Comparison of ENCODE assay signal across 8 cellular contexts in genomic region chrX:102712216-102712966, GRCh38. TPM values are rescaled to one million over a fixed set of nuclear protein-coding genes. Genes with fewer than 3 reads are reported as not detected.
DNase-seq lines count a peak whose midpoint lies in the region; ATAC-seq and TF ChIP-seq lines count a peak whose summit lies in the region.

Gene GPRASP2 (plus strand): TSS chrX:102712448. CDS start chrX:102714870, 2,422 bp downstream.

- no peaks in the 10 kb centered on the region for H4K20me1 ChIP-seq in HCT116 (ENCODE audit: insufficient read depth)

- H3K36me3 ChIP-seq in HCT116 (ENCODE audit: control insufficient read depth in 1 of 2, insufficient read depth in 2 of 2, low read length in 2 of 2) (no peaks in the 10 kb centered on the region), endodermal cell (ENCODE audit: control insufficient read depth, insufficient read depth, low read length) (no peaks in the 10 kb centered on the region)

- H3K4me2 ChIP-seq in HCT116 (ENCODE audit: low read length), result peak within 1 kb of the TSS; percentile 77

- H3K4me3 ChIP-seq in HCT116 (replicated peaks in 1 of 2; ENCODE audit: low read depth in 1 of 2, low read length in 2 of 2) (peak within 1 kb of the TSS; percentile 40 to 56), endodermal cell (ENCODE audit: low read length) (peak within 1 kb of the TSS; percentile 86)

- H3K9me3 ChIP-seq in HCT116 (ENCODE audit: control insufficient read depth in 1 of 2, insufficient read depth in 1 of 2, low read depth in 1 of 2, low read length in 2 of 2), result no peaks in the 10 kb centered on the region
- H3K9me3 ChIP-seq in endodermal cell (ENCODE audit: control insufficient read depth, low read length), result no peaks in the 10 kb centered on the region

- H3K27me3 ChIP-seq in HCT116 (ENCODE audit: insufficient read depth, low read length) (no peaks in the 10 kb centered on the region), endodermal cell (ENCODE audit: control insufficient read depth, insufficient read depth, low read length, poor library complexity, severe bottlenecking) (peaks cover 5% of the 10 kb centered on the region)

- no peak within 1 kb of the TSS for H2AFZ ChIP-seq in HCT116 (ENCODE audit: low read depth, low read length, poor library complexity, severe bottlenecking)

- RAD21 ChIA-PET in HCT116 (lab: Charles Lee; ENCODE audit: low non-redundant PET in 1 of 2, low total read pairs in 2 of 2, uncharacterized antibody in 2 of 2, unreplicated experiment in 2 of 2), result no interaction called here

- H3K4me1 Mint-ChIP-seq in WTC11, result peaks cover 8% of the 10 kb centered on the region
- peaks cover 3% of the 10 kb centered on the region for H3K4me1 Mint-ChIP-seq in endodermal cell

- no peaks in the 10 kb centered on the region for H3K9me2 ChIP-seq in HCT116 (ENCODE audit: insufficient read depth)

- DNase-seq in C1 segment of cervical spinal cord (lab: John Stamatoyannopoulos, UW) (peak in 10 of 14 donors; percentile 5 to 55 (median 30)), HCT116 (ENCODE audit: low read depth, low spot score) (no peak), WTC11 (ENCODE audit: low spot score) (peak; percentile 53), endodermal cell (peak; percentile 72), medulla oblongata (ENCODE audit: extremely low spot score) (peak; percentile 12), superior temporal gyrus (ENCODE audit: extremely low spot score) (peak; percentile 9)

- intact Hi-C loops in HCT116 (cut with micrococcal nuclease), result no loop called here

- H3K4me1 ChIP-seq in HCT116 (ENCODE audit: control insufficient read depth in 1 of 2, insufficient read depth in 2 of 2, low read length in 2 of 2) (no peaks in the 10 kb centered on the region), endodermal cell (ENCODE audit: control insufficient read depth, insufficient read depth, low read length) (no peaks in the 10 kb centered on the region)

- no peak for TF ChIP-seq RAD21 in HCT116 (IDR thresholded peaks at IDR 0.05; ENCODE audit: low read depth)

- no peaks in the 10 kb centered on the region for H3K79me2 ChIP-seq in HCT116 (ENCODE audit: insufficient read depth, low read length)

- 1% methylated on average over 63 of the region's 68 CpGs; no CpG with 5 or more reads in 1 of the 2 experiments for WGBS in endodermal cell (ENCODE audit: insufficient coverage in 1 of 2, insufficient read length in 1 of 2), 2 experiments

- POLR2A ChIA-PET in HCT116 (lab: Charles Lee), result no interaction called here
- POLR2A ChIA-PET in WTC11 (lab: Charles Lee), result no interaction called here

- H3K36me3 Mint-ChIP-seq in WTC11 (0 out of 2 replicates have a peak, but pooled peaks cover 5% of the 10 kb centered on the region), endodermal cell (ENCODE audit: low read depth) (peaks cover 11% of the 10 kb centered on the region)

- TF ChIP-seq POLR2A in HCT116 (IDR thresholded peaks at IDR 0.05; ENCODE audit: borderline replicate concordance, extremely low read depth, insufficient read depth, insufficient read length), result no peak

- peak; percentile 64 for ATAC-seq in HCT116
- peak; percentile 70 for ATAC-seq in WTC11
- no peak for ATAC-seq in GM18909 (IDR thresholded peaks at IDR 0.05; ENCODE audit: poor library complexity, unreplicated experiment)
- no peak for ATAC-seq in HG02798 (IDR thresholded peaks at IDR 0.05; ENCODE audit: poor library complexity, unreplicated experiment)

- no TSS peak for BruUV-seq in HCT116 (replicated peaks; lab: Mats Ljungman, UMichigan)

- peaks cover 26% of the 10 kb centered on the region for H3K27me3 Mint-ChIP-seq in WTC11 (ENCODE audit: low read depth)
- H3K27me3 Mint-ChIP-seq in endodermal cell (ENCODE audit: insufficient read depth), result peaks cover 6% of the 10 kb centered on the region

- H3K4me3 Mint-ChIP-seq in WTC11 (peak within 1 kb of the TSS; percentile 87), endodermal cell (peak within 1 kb of the TSS; percentile 82)

- TF ChIP-seq CTCF in HCT116 (IDR thresholded peaks at IDR 0.05 in 2 of 3, conservative IDR thresholded peaks at IDR 0.05 in 1 of 3; ENCODE audit: borderline replicate concordance in 1 of 3, insufficient read depth in 1 of 3, low read depth in 2 of 3, low read length in 2 of 3), result no peak
- TF ChIP-seq CTCF in WTC11 (IDR thresholded peaks at IDR 0.05), result no peak
- no peak for TF ChIP-seq CTCF in endodermal cell (conservative IDR thresholded peaks at IDR 0.05)

- H3K9ac ChIP-seq in HCT116 (ENCODE audit: low read length), result peak within 1 kb of the TSS; percentile 47; the same call in 1 of the 2 replicates
- peak within 1 kb of the TSS; percentile 41 for H3K9ac ChIP-seq in endodermal cell (ENCODE audit: extremely low read depth, low read length, poor library complexity, severe bottlenecking)

- no peak within 1 kb of the TSS; the same call in 1 of the 2 replicates for H3K27ac ChIP-seq in HCT116 (ENCODE audit: low read depth, low read length)
- H3K27ac ChIP-seq in endodermal cell (ENCODE audit: low read depth, low read length), result no peak within 1 kb of the TSS

- CTCF ChIA-PET in HCT116 (lab: Charles Lee) (no interaction called here), WTC11 (lab: Charles Lee) (no interaction called here)

- no peak within 1 kb of the TSS for H3K27ac Mint-ChIP-seq in WTC11
- H3K27ac Mint-ChIP-seq in endodermal cell, result peak within 1 kb of the TSS; percentile 88

- H3K9me3 Mint-ChIP-seq in WTC11 (no peaks in the 10 kb centered on the region), endodermal cell (peaks cover 57% of the 10 kb centered on the region)

TF ChIP-seq in HCT116, 20 proteins besides CTCF, POLR2A, EP300 and RAD21 (continues in another document):
- no peak for TF ChIP-seq EZH2phosphoT487 (IDR thresholded peaks at IDR 0.05; ENCODE audit: borderline replicate concordance)
- TF ChIP-seq, protein P1, sequence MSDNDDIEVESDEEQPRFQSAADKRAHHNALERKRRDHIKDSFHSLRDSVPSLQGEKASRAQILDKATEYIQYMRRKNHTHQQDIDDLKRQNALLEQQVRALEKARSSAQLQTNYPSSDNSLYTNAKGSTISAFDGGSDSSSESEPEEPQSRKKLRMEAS (IDR thresholded peaks at IDR 0.05), result no peak
- TF ChIP-seq ZFX (IDR thresholded peaks at IDR 0.05), result no peak
- TF ChIP-seq, protein P2, sequence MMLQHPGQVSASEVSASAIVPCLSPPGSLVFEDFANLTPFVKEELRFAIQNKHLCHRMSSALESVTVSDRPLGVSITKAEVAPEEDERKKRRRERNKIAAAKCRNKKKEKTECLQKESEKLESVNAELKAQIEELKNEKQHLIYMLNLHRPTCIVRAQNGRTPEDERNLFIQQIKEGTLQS (IDR thresholded peaks at IDR 0.05), result no peak
- TF ChIP-seq TCF7L2 (IDR thresholded peaks at IDR 0.05; ENCODE audit: borderline replicate concordance, extremely low read depth, insufficient read depth, insufficient read length), result no peak
- no peak for TF ChIP-seq CEBPB (IDR thresholded peaks at IDR 0.05; ENCODE audit: low read depth)
- TF ChIP-seq JUND (IDR thresholded peaks at IDR 0.05), result no peak

TF ChIP-seq in WTC11, 78 proteins besides CTCF, POLR2A, EP300 and RAD21 (continues in another document):
- TF ChIP-seq NFYB (CRISPR knock-in tag; conservative IDR thresholded peaks at IDR 0.05; ENCODE audit: low read depth) (no peak), JAZF1 (CRISPR knock-in tag; IDR thresholded peaks at IDR 0.05) (no peak), ZNF671 (CRISPR knock-in tag; IDR thresholded peaks at IDR 0.05) (no peak), NR3C1 (CRISPR knock-in tag; conservative IDR thresholded peaks at IDR 0.05; ENCODE audit: low read depth) (no peak)
- TF ChIP-seq, protein P3, sequence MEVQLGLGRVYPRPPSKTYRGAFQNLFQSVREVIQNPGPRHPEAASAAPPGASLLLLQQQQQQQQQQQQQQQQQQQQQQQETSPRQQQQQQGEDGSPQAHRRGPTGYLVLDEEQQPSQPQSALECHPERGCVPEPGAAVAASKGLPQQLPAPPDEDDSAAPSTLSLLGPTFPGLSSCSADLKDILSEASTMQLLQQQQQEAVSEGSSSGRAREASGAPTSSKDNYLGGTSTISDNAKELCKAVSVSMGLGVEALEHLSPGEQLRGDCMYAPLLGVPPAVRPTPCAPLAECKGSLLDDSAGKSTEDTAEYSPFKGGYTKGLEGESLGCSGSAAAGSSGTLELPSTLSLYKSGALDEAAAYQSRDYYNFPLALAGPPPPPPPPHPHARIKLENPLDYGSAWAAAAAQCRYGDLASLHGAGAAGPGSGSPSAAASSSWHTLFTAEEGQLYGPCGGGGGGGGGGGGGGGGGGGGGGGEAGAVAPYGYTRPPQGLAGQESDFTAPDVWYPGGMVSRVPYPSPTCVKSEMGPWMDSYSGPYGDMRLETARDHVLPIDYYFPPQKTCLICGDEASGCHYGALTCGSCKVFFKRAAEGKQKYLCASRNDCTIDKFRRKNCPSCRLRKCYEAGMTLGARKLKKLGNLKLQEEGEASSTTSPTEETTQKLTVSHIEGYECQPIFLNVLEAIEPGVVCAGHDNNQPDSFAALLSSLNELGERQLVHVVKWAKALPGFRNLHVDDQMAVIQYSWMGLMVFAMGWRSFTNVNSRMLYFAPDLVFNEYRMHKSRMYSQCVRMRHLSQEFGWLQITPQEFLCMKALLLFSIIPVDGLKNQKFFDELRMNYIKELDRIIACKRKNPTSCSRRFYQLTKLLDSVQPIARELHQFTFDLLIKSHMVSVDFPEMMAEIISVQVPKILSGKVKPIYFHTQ (CRISPR knock-in tag; IDR thresholded peaks at IDR 0.05), result no peak
- TF ChIP-seq, protein P1 (CRISPR knock-in tag; IDR thresholded peaks at IDR 0.05), result peak; percentile 36; the same call in 1 of the 2 replicates

RNA-seq across cellular contexts. Expression of gene GPRASP2, which starts in this region (rescaled TPM):
- total RNA-seq in HCT116 (2021; ENCODE audit: unreplicated experiment), result 2.1 TPM
- 1.9 and 2.1 TPM in 2 replicates for polyA plus RNA-seq in HCT116 (2012)
- 18.5 to 20.0 TPM (median 18.9 TPM) in 3 replicates for total RNA-seq in WTC11 (2021)
- total RNA-seq in endodermal cell, result 10 to 100 TPM; 12.9 to 20.8 TPM
- 19.1 TPM for polyA plus RNA-seq in endodermal cell (2013, experiment 1 of 2)
- 16.2 TPM for polyA plus RNA-seq in endodermal cell (2013, experiment 2 of 2)

Comparison
In these comparisons a context has a peak if more than half of its experiments do, and no peak if none do; other contexts are left out.
1. ATAC-seq: peak in HCT116 (single experiment) and WTC11 (single experiment); none in GM18909 (single experiment) and HG02798 (single experiment).